ENCODE assay signal across 13 cellular contexts in genomic region chr20:38247166-38247509, GRCh38. TPM values are rescaled to one million over a fixed set of nuclear protein-coding genes. Genes with fewer than 3 reads are reported as not detected.
"Had no signal": no experiment of that assay in that cellular context is flagged by ENCODE, and none has a peak within 500 bp of the region (broad histone marks: within the 10 kb centered on the region; RNA-seq: fewer than 3 reads in every experiment).

No MANE protein-coding gene starts in this region.

- DNase-seq: activated CD4-positive, alpha-beta T cell treated with anti-CD3 and anti-CD28 coated beads for 36 hours; activated CD8-positive, alpha-beta memory T cell treated with anti-CD3 and anti-CD28 coated beads, Interleukin-2, amount 50 U/mL, for 4 hours; activated CD8-positive, alpha-beta T cell treated with anti-CD3 and anti-CD28 coated beads for 36 hours; activated naive CD4-positive, alpha-beta T cell treated with anti-CD3 and anti-CD28 coated beads, Interleukin-2, amount 10 ng/mL, durations not matched to agents 7 days and 5 days; dermis blood vessel endothelial cell; endodermal cell; foreskin fibroblast; nephron progenitor cell; stimulated activated naive CD4-positive, alpha-beta T cell treated with Interleukin-2 at 50 U/mL for 16 hours; T-helper 9 cell had no signal

- H3K36me3 ChIP-seq: SJSA1 had no signal

- H3K4me1 ChIP-seq: SJSA1 had no signal

- H3K4me1 Mint-ChIP-seq: activated CD4-positive, alpha-beta T cell treated with anti-CD3 and anti-CD28 coated beads for 36 hours; activated naive CD4-positive, alpha-beta T cell treated with anti-CD3 and anti-CD28 coated beads, Interleukin-2, amount 10 ng/mL, durations not matched to agents 7 days and 5 days had no signal

- H3K27ac ChIP-seq: SJSA1 had no signal

- H3K4me3 ChIP-seq: heart right ventricle, SJSA1 had no signal

- ATAC-seq: activated CD4-positive, alpha-beta T cell treated with anti-CD3 and anti-CD28 coated beads for 36 hours; activated CD8-positive, alpha-beta T cell treated with anti-CD3 and anti-CD28 coated beads for 36 hours had no signal

- H3K4me3 Mint-ChIP-seq: activated CD4-positive, alpha-beta T cell treated with anti-CD3 and anti-CD28 coated beads for 36 hours; activated CD8-positive, alpha-beta T cell treated with anti-CD3 and anti-CD28 coated beads for 36 hours; activated naive CD4-positive, alpha-beta T cell treated with anti-CD3 and anti-CD28 coated beads, Interleukin-2, amount 10 ng/mL, durations not matched to agents 7 days and 5 days; endodermal cell; memory B cell; nephron progenitor cell had no signal

- H3K27ac Mint-ChIP-seq: activated CD4-positive, alpha-beta T cell treated with anti-CD3 and anti-CD28 coated beads for 36 hours; activated CD8-positive, alpha-beta T cell treated with anti-CD3 and anti-CD28 coated beads for 36 hours; activated naive CD4-positive, alpha-beta T cell treated with anti-CD3 and anti-CD28 coated beads, Interleukin-2, amount 10 ng/mL, durations not matched to agents 7 days and 5 days; endodermal cell; memory B cell; nephron progenitor cell had no signal

- H3K27me3 ChIP-seq: heart right ventricle, SJSA1 had no signal

- H3K36me3 Mint-ChIP-seq: activated naive CD4-positive, alpha-beta T cell treated with anti-CD3 and anti-CD28 coated beads, Interleukin-2, amount 10 ng/mL, durations not matched to agents 7 days and 5 days had no signal

RNA-seq across cellular contexts. Expression of gene KIAA1755, which starts 13.4 kb away (rescaled TPM):
- total RNA-seq: activated CD4-positive, alpha-beta T cell treated with anti-CD3 and anti-CD28 coated beads for 36 hours; activated CD8-positive, alpha-beta T cell treated with anti-CD3 and anti-CD28 coated beads for 36 hours; endodermal cell had no signal

RNA-seq across cellular contexts. Expression of gene BPI, which starts 56.8 kb away (rescaled TPM):
- total RNA-seq: activated CD4-positive, alpha-beta T cell treated with anti-CD3 and anti-CD28 coated beads for 36 hours; activated CD8-positive, alpha-beta T cell treated with anti-CD3 and anti-CD28 coated beads for 36 hours; dermis blood vessel endothelial cell; endodermal cell had no signal
